ENCODE assay signal across 31 cellular contexts in genomic region chr3:191473766-191474198, GRCh38. TPM values are rescaled to one million over a fixed set of nuclear protein-coding genes. Genes with fewer than 3 reads are reported as not detected.
"Had no signal": no experiment of that assay in that cellular context is flagged by ENCODE, and none has a peak within 500 bp of the region (broad histone marks: within the 10 kb centered on the region; RNA-seq: fewer than 3 reads in every experiment).

No MANE protein-coding gene starts in this region.

- DNase-seq: activated CD4-positive, alpha-beta memory T cell treated with anti-CD3 and anti-CD28 coated beads for 36 hours; activated CD4-positive, alpha-beta T cell treated with anti-CD3 and anti-CD28 coated beads for 48 hours; activated effector memory CD4-positive, alpha-beta T cell treated with Interleukin-2 at 50 U/mL for 16 hours; activated naive CD4-positive, alpha-beta T cell treated with anti-CD3 and anti-CD28 coated beads, Interleukin-2, amount 10 ng/mL, durations not matched to agents 7 days and 5 days; activated T-cell treated with anti-CD3 and anti-CD28 coated beads, Interleukin-2, amount 50 U/mL, for 72 hours; anterior cingulate cortex; body of pancreas; effector CD8-positive, alpha-beta T cell; erythroblast; foreskin melanocyte; immature natural killer cell; left lung; naive thymus-derived CD8-positive, alpha-beta T cell; posterior cingulate gyrus; stimulated activated CD4-positive, alpha-beta T cell treated with anti-CD3 and anti-CD28 coated beads, Interleukin-15, amount 100 ng/mL, for 24 hours; transverse colon had no signal

- H3K27ac ChIP-seq: body of pancreas, hepatocyte, left lung, neural progenitor cell, transverse colon had no signal

- H3K27me3 ChIP-seq: body of pancreas, hepatocyte, left lung, neural progenitor cell, transverse colon had no signal

- H3K4me1 ChIP-seq: left lung, neural progenitor cell, transverse colon had no signal

- H3K36me3 ChIP-seq: left lung, neural progenitor cell, transverse colon had no signal

- H3K9ac ChIP-seq: neural progenitor cell had no signal

- H3K36me3 Mint-ChIP-seq: activated CD4-positive, alpha-beta memory T cell treated with anti-CD3 and anti-CD28 coated beads for 36 hours; activated naive CD4-positive, alpha-beta T cell treated with anti-CD3 and anti-CD28 coated beads, Interleukin-2, amount 10 ng/mL, durations not matched to agents 7 days and 5 days; immature natural killer cell; mesothelial cell of epicardium; naive thymus-derived CD8-positive, alpha-beta T cell; neural progenitor cell; stimulated activated memory B cell treated with anti-CD40 and anti-IgM and Interleukin-4, amounts not matched to agents 10 μg/mL and 1 μg/mL and 100 μg/mL, for 72 hours had no signal

- H3K4me3 ChIP-seq: body of pancreas, hepatocyte, left lung, lung, neural progenitor cell, smooth muscle cell, transverse colon had no signal

- H3K27ac Mint-ChIP-seq: activated CD4-positive, alpha-beta memory T cell treated with anti-CD3 and anti-CD28 coated beads for 36 hours; activated naive CD4-positive, alpha-beta T cell treated with anti-CD3 and anti-CD28 coated beads, Interleukin-2, amount 10 ng/mL, durations not matched to agents 7 days and 5 days; activated T-cell treated with anti-CD3 and anti-CD28 coated beads, Interleukin-2, amount 50 U/mL, for 72 hours; dendritic cell treated with granulocyte-macrophage colony-stimulating factor and Interleukin-4, amounts not matched to agents 40 ng/mL and 50 ng/mL, for 4 days; immature natural killer cell; mesothelial cell of epicardium; naive thymus-derived CD8-positive, alpha-beta T cell; neural progenitor cell; stimulated activated memory B cell treated with anti-CD40 and anti-IgM and Interleukin-4, amounts not matched to agents 10 μg/mL and 1 μg/mL and 100 μg/mL, for 72 hours had no signal

- H3K9me3 ChIP-seq: body of pancreas, left lung, transverse colon had no signal

- H3K9me3 Mint-ChIP-seq: mesothelial cell of epicardium; neural progenitor cell; stimulated activated memory B cell treated with anti-CD40 and anti-IgM and Interleukin-4, amounts not matched to agents 10 μg/mL and 1 μg/mL and 100 μg/mL, for 72 hours had no signal

- H3K27me3 Mint-ChIP-seq: activated CD4-positive, alpha-beta memory T cell treated with anti-CD3 and anti-CD28 coated beads for 36 hours; activated naive CD4-positive, alpha-beta T cell treated with anti-CD3 and anti-CD28 coated beads, Interleukin-2, amount 10 ng/mL, durations not matched to agents 7 days and 5 days; dendritic cell treated with granulocyte-macrophage colony-stimulating factor and Interleukin-4, amounts not matched to agents 40 ng/mL and 50 ng/mL, for 4 days had no signal

- H3K4me3 Mint-ChIP-seq: activated CD4-positive, alpha-beta memory T cell treated with anti-CD3 and anti-CD28 coated beads for 36 hours; activated naive CD4-positive, alpha-beta T cell treated with anti-CD3 and anti-CD28 coated beads, Interleukin-2, amount 10 ng/mL, durations not matched to agents 7 days and 5 days; activated T-cell treated with anti-CD3 and anti-CD28 coated beads, Interleukin-2, amount 50 U/mL, for 72 hours; dendritic cell treated with granulocyte-macrophage colony-stimulating factor and Interleukin-4, amounts not matched to agents 40 ng/mL and 50 ng/mL, for 4 days; immature natural killer cell; mesothelial cell of epicardium; naive thymus-derived CD8-positive, alpha-beta T cell; neural progenitor cell; stimulated activated memory B cell treated with anti-CD40 and anti-IgM and Interleukin-4, amounts not matched to agents 10 μg/mL and 1 μg/mL and 100 μg/mL, for 72 hours had no signal

- H3K4me1 Mint-ChIP-seq: activated naive CD4-positive, alpha-beta T cell treated with anti-CD3 and anti-CD28 coated beads, Interleukin-2, amount 10 ng/mL, durations not matched to agents 7 days and 5 days; immature natural killer cell; naive thymus-derived CD8-positive, alpha-beta T cell; neural progenitor cell; stimulated activated memory B cell treated with anti-CD40 and anti-IgM and Interleukin-4, amounts not matched to agents 10 μg/mL and 1 μg/mL and 100 μg/mL, for 72 hours had no signal

RNA-seq across cellular contexts. Expression of gene PYDC2, which starts 12.8 kb away (rescaled TPM):
- total RNA-seq: activated CD4-positive, alpha-beta memory T cell treated with anti-CD3 and anti-CD28 coated beads for 36 hours; activated T-cell treated with anti-CD3 and anti-CD28 coated beads, Interleukin-2, amount 50 U/mL, for 72 hours; body of pancreas; cardiac septum; chondrocyte; fibroblast of lung; hepatocyte; kidney epithelial cell; left lung; lung; mesothelial cell of epicardium; naive thymus-derived CD8-positive, alpha-beta T cell; omental fat pad; renal cortical epithelial cell; sciatic nerve; smooth muscle cell; temporal lobe; transverse colon had no signal
- polyA plus RNA-seq: fibroblast of lung; hepatocyte; immature natural killer cell; lung; naive thymus-derived CD8-positive, alpha-beta T cell; smooth muscle cell had no signal
